In the genomic region with DNA sequence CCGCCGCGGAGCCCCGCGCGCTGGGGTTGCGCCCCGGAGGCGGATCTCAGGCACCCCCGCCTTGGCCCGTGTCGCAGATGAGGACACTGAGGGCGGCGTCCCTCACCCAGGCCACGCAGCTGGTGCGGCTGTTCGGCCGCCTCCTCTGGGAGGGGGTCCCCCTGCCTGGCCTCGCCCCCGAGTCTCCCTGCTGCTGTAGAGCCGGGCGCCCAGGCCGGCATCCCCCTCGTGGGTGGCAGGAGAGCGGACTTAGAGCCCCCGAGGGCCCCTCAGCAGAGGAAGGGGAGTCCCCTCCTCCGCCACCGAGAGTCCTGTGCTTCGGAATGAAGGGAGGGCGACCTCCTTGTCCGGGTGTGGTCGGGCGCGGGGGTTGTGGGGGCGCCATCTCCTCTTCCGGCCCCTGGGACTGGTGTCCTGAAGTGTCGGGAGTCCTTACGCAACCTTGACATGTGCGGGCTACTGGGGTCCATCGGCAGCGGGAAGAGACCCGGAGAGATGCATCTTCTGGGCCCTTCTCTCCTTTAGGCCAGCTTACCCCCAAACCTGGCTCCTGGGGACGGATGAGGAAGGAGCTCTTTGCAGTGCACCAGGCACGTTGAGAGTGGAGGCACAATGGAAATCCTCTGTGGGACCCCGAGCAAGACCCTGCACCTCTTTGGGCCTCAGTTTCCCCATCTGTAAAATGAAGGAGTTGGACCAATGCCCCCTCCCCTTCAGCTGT, we compare ENCODE assay signal across 2 cellular contexts.
A peak's percentile ranks its signal among the peaks of the same experiment; 100 is the strongest.
TF ChIP-seq lines count a peak whose summit lies in the region.

No MANE protein-coding gene starts in this region.

TF ChIP-seq in SK-N-SH, 30 proteins besides CTCF, POLR2A, EP300 and RAD21:
- no peak for TF ChIP-seq EZH2phosphoT487 (IDR thresholded peaks at IDR 0.05; ENCODE audit: borderline replicate concordance, low read depth)
- TF ChIP-seq MEF2A (IDR thresholded peaks at IDR 0.05; ENCODE audit: borderline replicate concordance, low read depth): no peak
- TF ChIP-seq CHD2 (IDR thresholded peaks at IDR 0.05; ENCODE audit: low read length, partially characterized antibody): no peak
- TF ChIP-seq JUND (IDR thresholded peaks at IDR 0.05): no peak
- TF ChIP-seq, protein P1, sequence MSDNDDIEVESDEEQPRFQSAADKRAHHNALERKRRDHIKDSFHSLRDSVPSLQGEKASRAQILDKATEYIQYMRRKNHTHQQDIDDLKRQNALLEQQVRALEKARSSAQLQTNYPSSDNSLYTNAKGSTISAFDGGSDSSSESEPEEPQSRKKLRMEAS (IDR thresholded peaks at IDR 0.05; ENCODE audit: low read depth): no peak
- no peak for TF ChIP-seq SIN3A (IDR thresholded peaks at IDR 0.05; ENCODE audit: borderline replicate concordance, low read depth, low read length)

TF ChIP-seq in H1, 55 proteins besides CTCF, POLR2A, EP300 and RAD21:
- TF ChIP-seq EZH2 (IDR thresholded peaks at IDR 0.05; ENCODE audit: low read depth, low read length, severe bottlenecking) (peak; percentile 75), KDM4A (IDR thresholded peaks at IDR 0.05; ENCODE audit: low read depth, low read length, severe bottlenecking) (no peak), SUZ12 (IDR thresholded peaks at IDR 0.05; ENCODE audit: low read length) (peak; percentile 57; the same call in 1 of the 2 replicates), ZNF274 (IDR thresholded peaks at IDR 0.05; ENCODE audit: borderline replicate concordance, extremely low read depth, low read length) (no peak), MAFK (IDR thresholded peaks at IDR 0.05; ENCODE audit: low read depth, low read length) (no peak), KDM1A (IDR thresholded peaks at IDR 0.05; ENCODE audit: borderline replicate concordance, low read length) (0 out of 2 replicates have a peak, but pooled peaks have one; percentile 36), CEBPB (IDR thresholded peaks at IDR 0.05; ENCODE audit: low read depth, low read length) (peak; percentile 82), RXRA (IDR thresholded peaks at IDR 0.05; ENCODE audit: insufficient read depth, low read depth, low read length) (no peak)
